ENCODE assay signal across 14 cellular contexts in genomic region chrX:53403535-53403934, GRCh38. TPM values are rescaled to one million over a fixed set of nuclear protein-coding genes. Genes with fewer than 3 reads are reported as not detected.
DNase-seq lines count a peak whose midpoint lies in the region; ATAC-seq lines count a peak whose summit lies in the region.
"Had no signal": no experiment of that assay in that cellular context is flagged by ENCODE, and none has a peak within 500 bp of the region (broad histone marks: within the 10 kb centered on the region; RNA-seq: fewer than 3 reads in every experiment).

No MANE protein-coding gene starts in this region.

- H3K27me3 Mint-ChIP-seq in activated naive CD4-positive, alpha-beta T cell treated with anti-CD3 and anti-CD28 coated beads, Interleukin-2, amount 10 ng/mL, durations not matched to agents 7 days and 5 days, result no peaks in the 10 kb centered on the region
- H3K27me3 Mint-ChIP-seq in activated T-helper 17 cell treated with anti-CD3 and anti-CD28 coated beads, Interleukin-2, amount 50 U/mL, for 72 hours, result no peaks in the 10 kb centered on the region
- H3K27me3 Mint-ChIP-seq: CD4-positive, alpha-beta memory T cell had no signal

- H3K9me3 Mint-ChIP-seq in activated naive CD4-positive, alpha-beta T cell treated with anti-CD3 and anti-CD28 coated beads, Interleukin-2, amount 10 ng/mL, durations not matched to agents 7 days and 5 days, result no peaks in the 10 kb centered on the region
- no peaks in the 10 kb centered on the region for H3K9me3 Mint-ChIP-seq in activated T-helper 17 cell treated with anti-CD3 and anti-CD28 coated beads, Interleukin-2, amount 50 U/mL, for 72 hours
- H3K9me3 Mint-ChIP-seq: CD4-positive, alpha-beta memory T cell had no signal

- CTCF ChIA-PET in activated naive CD4-positive, alpha-beta T cell treated with anti-CD3 and anti-CD28 coated beads, Interleukin-2, amount 10 ng/mL, durations not matched to agents 7 days and 5 days (lab: Charles Lee), result interaction anchor here (0.6 kb wide), 1 partner anchor 24 kb away, joined by 3 read pairs; no protein-coding TSS in a partner anchor

- peaks cover 33% of the 10 kb centered on the region for H3K36me3 Mint-ChIP-seq in activated naive CD4-positive, alpha-beta T cell treated with anti-CD3 and anti-CD28 coated beads, Interleukin-2, amount 10 ng/mL, durations not matched to agents 7 days and 5 days
- H3K36me3 Mint-ChIP-seq in activated T-helper 17 cell treated with anti-CD3 and anti-CD28 coated beads, Interleukin-2, amount 50 U/mL, for 72 hours (ENCODE audit: low read depth), result peaks cover 87% of the 10 kb centered on the region

- no peak overlapping the region for H3K4me3 Mint-ChIP-seq in activated naive CD4-positive, alpha-beta T cell treated with anti-CD3 and anti-CD28 coated beads, Interleukin-2, amount 10 ng/mL, durations not matched to agents 7 days and 5 days
- H3K4me3 Mint-ChIP-seq in activated T-helper 17 cell treated with anti-CD3 and anti-CD28 coated beads, Interleukin-2, amount 50 U/mL, for 72 hours, result no peak overlapping the region
- H3K4me3 Mint-ChIP-seq: CD4-positive, alpha-beta memory T cell had no signal

- ATAC-seq in activated T-helper 17 cell treated with anti-CD3 and anti-CD28 coated beads, Interleukin-2, amount 50 U/mL, for 72 hours (replicated peaks), result no peak
- no peak for ATAC-seq in HG02885 (IDR thresholded peaks at IDR 0.05; ENCODE audit: poor library complexity, unreplicated experiment)

- no peak for DNase-seq in activated naive CD4-positive, alpha-beta T cell treated with anti-CD3 and anti-CD28 coated beads, Interleukin-2, amount 10 ng/mL, durations not matched to agents 7 days and 5 days
- DNase-seq in activated naive CD4-positive, alpha-beta T cell treated with anti-CD3 and anti-CD28 coated beads, Interleukin-2, amount 50 U/mL, for 16 hours, result no peak
- DNase-seq in mesenteric fat pad (ENCODE audit: low spot score), result peak; percentile 65
- DNase-seq in OCI-M2 (lab: John Stamatoyannopoulos, UW; ENCODE audit: unreplicated experiment), result no peak
- DNase-seq: C1 segment of cervical spinal cord; CD4-positive, alpha-beta memory T cell; COR-L47; DMS79 treated with DMSO at 0.1 percent for 48 hours; GF-D8; GM23248; H7; HCEC 1CT had no signal

- no peaks in the 10 kb centered on the region for H3K4me1 Mint-ChIP-seq in activated naive CD4-positive, alpha-beta T cell treated with anti-CD3 and anti-CD28 coated beads, Interleukin-2, amount 10 ng/mL, durations not matched to agents 7 days and 5 days
- H3K4me1 Mint-ChIP-seq in activated T-helper 17 cell treated with anti-CD3 and anti-CD28 coated beads, Interleukin-2, amount 50 U/mL, for 72 hours, result no peaks in the 10 kb centered on the region
- H3K4me1 Mint-ChIP-seq: CD4-positive, alpha-beta memory T cell had no signal

- H3K27ac Mint-ChIP-seq in activated naive CD4-positive, alpha-beta T cell treated with anti-CD3 and anti-CD28 coated beads, Interleukin-2, amount 10 ng/mL, durations not matched to agents 7 days and 5 days, result peak overlapping the region; percentile 75
- H3K27ac Mint-ChIP-seq in activated T-helper 17 cell treated with anti-CD3 and anti-CD28 coated beads, Interleukin-2, amount 50 U/mL, for 72 hours, result peak overlapping the region; percentile 52

RNA-seq across cellular contexts. Expression of gene SMC1A, which starts 18.9 kb away (rescaled TPM):
- total RNA-seq in activated T-helper 17 cell treated with anti-CD3 and anti-CD28 coated beads, Interleukin-2, amount 50 U/mL, for 72 hours, result 100 to 1,000 TPM in 1 of 2 donors, 10 to 100 TPM in 1; 77.6 to 124 TPM
- total RNA-seq in mesenteric fat pad, result 50.6 TPM

RNA-seq across cellular contexts. Expression of gene RIBC1, which starts 19.1 kb away (rescaled TPM):
- under 1 TPM; 0.71 to 0.74 TPM for total RNA-seq in activated T-helper 17 cell treated with anti-CD3 and anti-CD28 coated beads, Interleukin-2, amount 50 U/mL, for 72 hours
- total RNA-seq in mesenteric fat pad, result 0.22 TPM

RNA-seq across cellular contexts. Expression of gene HSD17B10, which starts 30.6 kb away (rescaled TPM):
- total RNA-seq in activated T-helper 17 cell treated with anti-CD3 and anti-CD28 coated beads, Interleukin-2, amount 50 U/mL, for 72 hours, result 100 to 1,000 TPM in 1 of 2 donors, 10 to 100 TPM in 1; 52.3 to 149 TPM
- total RNA-seq in mesenteric fat pad, result 77.7 TPM
